ENCODE assay signal across 21 cellular contexts in the genomic region with DNA sequence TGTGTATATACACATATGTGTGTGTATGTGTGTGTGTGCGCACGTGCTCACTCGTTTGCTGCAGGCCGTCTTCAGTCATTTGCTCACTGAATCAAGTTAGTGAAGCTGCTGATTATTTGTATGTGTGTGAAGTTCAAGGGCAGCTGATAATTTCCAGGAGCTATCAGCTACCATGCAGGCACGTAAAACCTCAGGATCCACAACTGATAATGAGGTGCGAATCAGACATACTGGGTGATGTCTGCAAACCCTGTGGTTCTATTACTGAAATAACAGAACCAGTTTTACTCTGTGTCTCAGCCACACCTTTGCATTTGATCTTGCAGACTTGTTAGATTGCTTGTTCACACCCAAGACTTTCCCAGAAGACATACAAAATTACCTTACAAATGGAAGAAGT.
DNase-seq lines count a peak whose midpoint lies in the region; ATAC-seq and TF ChIP-seq lines count a peak whose summit lies in the region.
"Had no signal": no experiment of that assay in that cellular context is flagged by ENCODE, and none has a peak within 500 bp of the region (broad histone marks: within the 10 kb centered on the region; RNA-seq: fewer than 3 reads in every experiment).

No MANE protein-coding gene starts in this region.

- no peak overlapping the region for H2AK5ac ChIP-seq in mesenchymal stem cell (ENCODE audit: low read length, severe bottlenecking)

- H3K36me3 ChIP-seq in mammary epithelial cell (ENCODE audit: insufficient read depth, low read length) (no peaks in the 10 kb centered on the region), mesenchymal stem cell (ENCODE audit: control insufficient read depth in 1 of 2, insufficient read depth in 2 of 2, low read depth in 1 of 2, low read length in 2 of 2) (no peaks in the 10 kb centered on the region), suprapubic skin (no peaks in the 10 kb centered on the region)
- H3K36me3 ChIP-seq: BLaER1 had no signal

- ATAC-seq in GM19463 (IDR thresholded peaks at IDR 0.05; ENCODE audit: unreplicated experiment) = no peak
- ATAC-seq: CD8-positive, alpha-beta T cell; HCT116 had no signal

- no peak overlapping the region for H4K91ac ChIP-seq in mesenchymal stem cell (ENCODE audit: low read length)

- peaks cover 6% of the 10 kb centered on the region for H3K4me1 ChIP-seq in mammary epithelial cell (ENCODE audit: insufficient read depth, low read length)
- no peaks in the 10 kb centered on the region for H3K4me1 ChIP-seq in mesenchymal stem cell (ENCODE audit: control insufficient read depth, insufficient read depth, low read depth, low read length)
- H3K4me1 ChIP-seq in suprapubic skin = peaks cover 15% of the 10 kb centered on the region
- H3K4me1 ChIP-seq: BLaER1, Caco-2 had no signal

- H4K8ac ChIP-seq in mesenchymal stem cell (ENCODE audit: low read length) = no peak overlapping the region

- H3K4me2 ChIP-seq in mammary epithelial cell (ENCODE audit: insufficient read depth, low read depth, low read length) (no peak overlapping the region), mesenchymal stem cell (ENCODE audit: low read length, poor library complexity, severe bottlenecking) (no peak overlapping the region)
- H3K4me2 ChIP-seq: BLaER1 had no signal

- H3K9ac ChIP-seq in mammary epithelial cell (ENCODE audit: insufficient read depth, low read length) = no peak overlapping the region
- H3K9ac ChIP-seq in mesenchymal stem cell (ENCODE audit: low read length) = no peak overlapping the region
- H3K9ac ChIP-seq: BLaER1 had no signal

- no peaks in the 10 kb centered on the region for H3K36me3 Mint-ChIP-seq in MCF 10A (ENCODE audit: insufficient read depth, unreplicated experiment)
- H3K36me3 Mint-ChIP-seq: CD4-positive, CD25-positive, alpha-beta regulatory T cell; CD8-positive, alpha-beta T cell had no signal

- H3K9me3 ChIP-seq in mammary epithelial cell (replicated peaks; ENCODE audit: insufficient read depth, low read length) (no peaks in the 10 kb centered on the region), mesenchymal stem cell (ENCODE audit: control insufficient read depth, low read length) (no peaks in the 10 kb centered on the region), suprapubic skin (no peaks in the 10 kb centered on the region)
- H3K9me3 ChIP-seq: BLaER1, Caco-2 had no signal

- H2BK15ac ChIP-seq in mesenchymal stem cell (ENCODE audit: low read depth, poor library complexity, severe bottlenecking) = peak overlapping the region; percentile 68

- TF ChIP-seq EP300 in suprapubic skin (IDR thresholded peaks at IDR 0.05) = no peak

- in situ Hi-C loops in mammary epithelial cell (cut with MboI; ENCODE audit: low sequenced_read_pairs in 2 of 2) = no loop called here

- H3K27ac Mint-ChIP-seq in MCF 10A (ENCODE audit: low read depth, unreplicated experiment) = no peak overlapping the region
- H3K27ac Mint-ChIP-seq: B cell; CD8-positive, alpha-beta T cell; H9 had no signal

- H3K27me3 ChIP-seq in mammary epithelial cell (ENCODE audit: insufficient read depth, low read length) = no peaks in the 10 kb centered on the region
- H3K27me3 ChIP-seq in mesenchymal stem cell (ENCODE audit: control insufficient read depth in 1 of 2, insufficient read depth in 1 of 2, low read length in 2 of 2) = no peaks in the 10 kb centered on the region
- no peaks in the 10 kb centered on the region for H3K27me3 ChIP-seq in suprapubic skin
- H3K27me3 ChIP-seq: BLaER1 had no signal

- no peak for TF ChIP-seq POLR2A in suprapubic skin (IDR thresholded peaks at IDR 0.05)

- no peak overlapping the region for H2BK120ac ChIP-seq in mesenchymal stem cell (ENCODE audit: low read depth, low read length)

- peaks cover 9% of the 10 kb centered on the region for H3K9me3 Mint-ChIP-seq in MCF 10A (ENCODE audit: unreplicated experiment)
- H3K9me3 Mint-ChIP-seq: H9 had no signal

- H3K4me3 ChIP-seq in mammary epithelial cell (replicated peaks in 1 of 3; ENCODE audit: insufficient read depth in 1 of 3, low read depth in 2 of 3, low read length in 3 of 3) (no peak overlapping the region), epithelial cell of esophagus (ENCODE audit: low read length) (no peak overlapping the region), mesenchymal stem cell (ENCODE audit: insufficient read depth in 1 of 2, low read depth in 1 of 2, low read length in 2 of 2) (no peak overlapping the region), suprapubic skin (no peak overlapping the region)
- H3K4me3 ChIP-seq: BLaER1 had no signal

- no peaks in the 10 kb centered on the region for H4K20me1 ChIP-seq in mammary epithelial cell (ENCODE audit: insufficient read depth, low read length)
- H4K20me1 ChIP-seq: BLaER1 had no signal

- H2AFZ ChIP-seq in mammary epithelial cell (ENCODE audit: low read depth, low read length) (peak overlapping the region; percentile 17), mesenchymal stem cell (ENCODE audit: low read depth, low read length) (no peak overlapping the region)

- no peak overlapping the region for H3K14ac ChIP-seq in mesenchymal stem cell (ENCODE audit: low read length in 2 of 2)

- dilution Hi-C loops in mammary epithelial cell (cut with HindIII; ENCODE audit: low sequenced_read_pairs) = no loop called here

- TF ChIP-seq CTCF in mammary epithelial cell (conservative IDR thresholded peaks at IDR 0.05 in 1 of 2, IDR thresholded peaks at IDR 0.05 in 1 of 2; ENCODE audit: extremely low read depth in 1 of 2, insufficient read depth in 1 of 2, low read depth in 1 of 2, low read length in 2 of 2) (no peak), MCF 10A (IDR thresholded peaks at IDR 0.05; ENCODE audit: unreplicated experiment) (no peak), epithelial cell of esophagus (IDR thresholded peaks at IDR 0.05; ENCODE audit: insufficient read depth, low read depth, low read length, missing control alignments) (no peak), suprapubic skin (IDR thresholded peaks at IDR 0.05) (no peak)

- H3K27me3 Mint-ChIP-seq in MCF 10A (ENCODE audit: insufficient read depth, unreplicated experiment) = no peaks in the 10 kb centered on the region
- H3K27me3 Mint-ChIP-seq: CD4-positive, CD25-positive, alpha-beta regulatory T cell had no signal

- H3K79me1 ChIP-seq in mesenchymal stem cell (replicated peaks; ENCODE audit: low read length, poor library complexity, severe bottlenecking) = no peaks in the 10 kb centered on the region

- no peak overlapping the region for H3K4me3 Mint-ChIP-seq in MCF 10A (ENCODE audit: unreplicated experiment)
- H3K4me3 Mint-ChIP-seq: B cell; CD4-positive, CD25-positive, alpha-beta regulatory T cell; CD8-positive, alpha-beta T cell; H9 had no signal

- H2BK5ac ChIP-seq in mesenchymal stem cell (ENCODE audit: low read depth, low read length, poor library complexity, severe bottlenecking) = no peak overlapping the region

- H3K23ac ChIP-seq in mesenchymal stem cell (ENCODE audit: low read length in 2 of 2) = no peak overlapping the region

- H3K79me2 ChIP-seq in mammary epithelial cell (ENCODE audit: insufficient read depth, low read length) = no peaks in the 10 kb centered on the region

- no peak overlapping the region for H3K27ac ChIP-seq in mammary epithelial cell (ENCODE audit: insufficient read depth, low read depth, low read length)
- H3K27ac ChIP-seq in mesenchymal stem cell (ENCODE audit: low read length, poor library complexity, severe bottlenecking) = no peak overlapping the region
- H3K27ac ChIP-seq in suprapubic skin = no peak overlapping the region
- H3K27ac ChIP-seq: 22Rv1, BLaER1, C4-2B had no signal

- BruUV-seq in mammary epithelial cell (replicated peaks; lab: Mats Ljungman, UMichigan) (no TSS peak), MCF 10A (replicated peaks; lab: Mats Ljungman, UMichigan) (no TSS peak)

- DNase-seq in mammary epithelial cell (no peak), MCF 10A (ENCODE audit: unreplicated experiment) (no peak), epithelial cell of esophagus (ENCODE audit: low read depth) (peak; percentile 37), mesenchymal stem cell (no peak), DMS79 (lab: John Stamatoyannopoulos, UW) (no peak), suprapubic skin (ENCODE audit: low spot score in 2 of 2) (no peak), cerebellum (ENCODE audit: low spot score) (no peak)
- DNase-seq: Caco-2; CD4-positive, CD25-positive, alpha-beta regulatory T cell; CD8-positive, alpha-beta T cell; DMS153; EL; GDM1; GOT3; H9 had no signal

- 69% methylated on average over 6 of the region's 6 CpGs for WGBS in mammary epithelial cell (ENCODE audit: low coverage, missing lambda C conversion rate)
- WGBS in mesenchymal stem cell = 58% methylated on average over 6 of the region's 6 CpGs
- WGBS in suprapubic skin = 82% methylated on average over 6 of the region's 6 CpGs

- H3K18ac ChIP-seq in mesenchymal stem cell (ENCODE audit: low read depth in 1 of 2, low read length in 2 of 2) = no peak overlapping the region

- H3K4me1 Mint-ChIP-seq in MCF 10A (ENCODE audit: insufficient read depth, unreplicated experiment) = peaks cover 11% of the 10 kb centered on the region
- H3K4me1 Mint-ChIP-seq: B cell; CD4-positive, CD25-positive, alpha-beta regulatory T cell; H9 had no signal

- CTCF ChIA-PET in mammary epithelial cell (lab: Charles Lee; ENCODE audit: low non-redundant PET) (no interaction called here), MCF 10A (lab: Yijun Ruan, JAX) (no interaction called here)

- intact Hi-C loops in mammary epithelial cell (cut with micrococcal nuclease) = loop anchor here (10.0 kb wide), 1 partner anchor 677 kb away; a partner anchor contains a TSS
- intact Hi-C loops in MCF 10A (cut with micrococcal nuclease) = loop anchor here (10.0 kb wide), 1 partner anchor 677 kb away; a partner anchor contains a TSS

- H2BK12ac ChIP-seq in mesenchymal stem cell (ENCODE audit: low read length in 2 of 2) = no peak overlapping the region

- H3K4ac ChIP-seq in mesenchymal stem cell (ENCODE audit: low read depth in 1 of 2, low read length in 2 of 2) = no peak overlapping the region

- POLR2A ChIA-PET in MCF 10A (lab: Yijun Ruan, JAX) = no interaction called here
